ENCODE assay signal across 8 cellular contexts in genomic region chr5:155728146-155728856, GRCh38.
A peak's percentile ranks its signal among the peaks of the same experiment; 100 is the strongest.
DNase-seq lines count a peak whose midpoint lies in the region; ATAC-seq and TF ChIP-seq lines count a peak whose summit lies in the region.

No MANE protein-coding gene starts in this region.

- no peak overlapping the region for H2AFZ ChIP-seq in OCI-LY7 (ENCODE audit: low read length)

- H3K4me1 ChIP-seq in endocrine pancreas (ENCODE audit: control insufficient read depth, insufficient read depth, low read length) (no peaks in the 10 kb centered on the region), lower lobe of right lung (peaks cover 18% of the 10 kb centered on the region), tibial artery (peaks cover 0 to 37% (median 26%) of the 10 kb centered on the region in 4 donors), OCI-LY7 (ENCODE audit: insufficient read depth, low read length, poor library complexity, severe bottlenecking) (no peaks in the 10 kb centered on the region)

- H3K4me3 ChIP-seq in endocrine pancreas (ENCODE audit: control insufficient read depth, insufficient read depth, low read length) (no peak overlapping the region), lower lobe of right lung (peak overlapping the region; percentile 36), tibial artery (peak overlapping the region; percentile 43 to 48), OCI-LY7 (ENCODE audit: low read depth, low read length, poor library complexity, severe bottlenecking) (no peak overlapping the region)

- POLR2A ChIA-PET in OCI-LY7 (lab: Charles Lee) = no interaction called here

- CTCF ChIA-PET in OCI-LY7 (lab: Charles Lee; ENCODE audit: unreplicated experiment) = interaction anchor here (0.6 kb wide), 1 partner anchor 61 kb away, joined by 3 read pairs; no protein-coding TSS in a partner anchor

- DNase-seq in Ammon's horn (ENCODE audit: low spot score) (peak; percentile 66), NCI-H2227 (lab: John Stamatoyannopoulos, UW; ENCODE audit: unreplicated experiment) (peak; percentile 80), lower lobe of right lung (peak; percentile 54), tibial artery (peak in 1 of 2 donors; percentile 47), OCI-LY7 (ENCODE audit: low spot score) (no peak), CD1c-positive myeloid dendritic cell (ENCODE audit: extremely low spot score) (no peak)

- no peak overlapping the region for H3K27ac ChIP-seq in lower lobe of right lung
- no peak overlapping the region for H3K27ac ChIP-seq in tibial artery
- no peak overlapping the region for H3K27ac ChIP-seq in OCI-LY7 (ENCODE audit: low read depth, low read length, poor library complexity, severe bottlenecking)

- TF ChIP-seq CTCF in lower lobe of right lung (IDR thresholded peaks at IDR 0.05) (no peak), tibial artery (IDR thresholded peaks at IDR 0.05) (no peak), OCI-LY7 (conservative IDR thresholded peaks at IDR 0.05; ENCODE audit: low read length) (no peak)

- BruUV-seq in OCI-LY7 (replicated peaks; lab: Mats Ljungman, UMichigan) = no TSS peak

- H3K9me3 ChIP-seq in endocrine pancreas (ENCODE audit: control insufficient read depth, low read length) = no peaks in the 10 kb centered on the region
- no peaks in the 10 kb centered on the region for H3K9me3 ChIP-seq in lower lobe of right lung
- H3K9me3 ChIP-seq in tibial artery = no peaks in the 10 kb centered on the region
- no peaks in the 10 kb centered on the region for H3K9me3 ChIP-seq in OCI-LY7 (ENCODE audit: low read length)

- H3K4me2 ChIP-seq in OCI-LY7 (ENCODE audit: low read length) = no peak overlapping the region

- H3K79me2 ChIP-seq in OCI-LY7 (ENCODE audit: insufficient read depth, low read depth, low read length) = no peaks in the 10 kb centered on the region

- peak overlapping the region; percentile 57 for H3K9ac ChIP-seq in endocrine pancreas (ENCODE audit: control insufficient read depth, insufficient read depth, low read length)

- no peaks in the 10 kb centered on the region for H3K9me2 ChIP-seq in OCI-LY7 (ENCODE audit: insufficient read depth, low read length)

- no peaks in the 10 kb centered on the region for H4K20me1 ChIP-seq in OCI-LY7 (ENCODE audit: insufficient read depth, low read length)

- intact Hi-C loops in lower lobe of right lung (cut with DNase I) (no loop called here), tibial artery (cut with DNase I; ENCODE audit: low total_unique reads) (no loop called here), OCI-LY7 (cut with micrococcal nuclease; ENCODE audit: unreplicated experiment) (no loop called here)

- peak; percentile 72 to 76 for ATAC-seq in lower lobe of right lung
- ATAC-seq in HG03097 (IDR thresholded peaks at IDR 0.05; ENCODE audit: low FRiP score, unreplicated experiment) = no peak

- H3K27me3 ChIP-seq in endocrine pancreas (ENCODE audit: control insufficient read depth, insufficient read depth, low read length) = no peaks in the 10 kb centered on the region
- peaks cover 65% of the 10 kb centered on the region for H3K27me3 ChIP-seq in lower lobe of right lung (ENCODE audit: low read depth)
- H3K27me3 ChIP-seq in tibial artery = peaks cover 0 to 66% of the 10 kb centered on the region in 2 donors

- H3K36me3 ChIP-seq in endocrine pancreas (ENCODE audit: control insufficient read depth, insufficient read depth, low read length) = no peaks in the 10 kb centered on the region
- H3K36me3 ChIP-seq in lower lobe of right lung = no peaks in the 10 kb centered on the region
- no peaks in the 10 kb centered on the region for H3K36me3 ChIP-seq in tibial artery
- H3K36me3 ChIP-seq in OCI-LY7 (ENCODE audit: insufficient read depth, low read length) = no peaks in the 10 kb centered on the region

Comparison
In these comparisons a context has a peak if more than half of its experiments do, and no peak if none do; other contexts are left out.
1. DNase-seq: peak in Ammon's horn (single experiment), NCI-H2227 (single experiment) and lower lobe of right lung (single experiment); none in OCI-LY7 (single experiment) and CD1c-positive myeloid dendritic cell (single experiment).
2. H3K4me3 ChIP-seq: peak in lower lobe of right lung (single experiment) and tibial artery (2 of 2); none in endocrine pancreas (single experiment) and OCI-LY7 (single experiment).